ENCODE assay signal across 7 cellular contexts in the genomic region with DNA sequence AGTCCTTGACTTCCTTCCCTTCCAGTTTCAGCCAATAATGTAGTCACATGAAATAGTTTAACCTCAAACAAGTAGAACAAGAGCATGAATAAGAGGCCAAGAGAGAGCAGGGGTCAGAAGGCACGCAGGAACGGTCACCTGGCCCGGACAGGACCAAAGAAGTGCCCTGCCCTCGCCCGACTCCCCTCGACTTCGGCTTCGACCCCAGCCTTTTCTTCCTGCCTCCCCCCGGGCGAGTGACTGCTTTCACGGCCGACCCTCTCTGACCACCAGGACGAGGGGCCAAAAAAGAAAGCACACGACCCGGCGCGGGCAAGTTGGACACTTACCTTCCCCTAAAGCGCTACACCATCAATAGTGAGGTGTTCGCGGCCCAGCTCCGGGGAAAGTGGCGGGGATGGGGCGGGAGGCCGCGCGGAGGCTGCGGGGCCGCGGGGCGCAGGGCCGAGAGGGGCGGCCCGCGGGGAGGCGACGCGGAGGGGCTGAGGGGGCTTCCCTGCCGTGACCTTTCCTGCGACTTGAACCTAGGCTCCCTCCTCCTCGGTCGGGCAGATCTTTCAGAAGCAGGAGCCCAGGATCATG. TPM values are rescaled to one million over a fixed set of nuclear protein-coding genes. Genes with fewer than 3 reads are reported as not detected.
DNase-seq lines count a peak whose midpoint lies in the region; ATAC-seq and TF ChIP-seq lines count a peak whose summit lies in the region.

No MANE protein-coding gene starts in this region.

- peak overlapping the region; percentile 94 to 97 for H3K9ac ChIP-seq in colonic mucosa (ENCODE audit: low read depth in 2 of 2, low read length in 2 of 2)

- DNase-seq in GM13977 (ENCODE audit: low spot score) (peak; percentile 41), colonic mucosa (peak; percentile 51), lower leg skin (ENCODE audit: low spot score in 2 of 2) (peak; percentile 19 to 87), foreskin melanocyte (no peak)
- peak; percentile 11 to 73 for DNase-seq in stimulated activated effector memory CD8-positive, alpha-beta T cell treated with anti-CD3 and anti-CD28 coated beads, Interleukin-12 subunit alpha, Interleukin-12 subunit beta, amount 100 ng/mL, for 72 hours (ENCODE audit: low spot score in 2 of 2)

- TF ChIP-seq CTCF in GM13977 (IDR thresholded peaks at IDR 0.05; ENCODE audit: extremely low read depth, insufficient read depth, missing control alignments) (no peak), WI38 (IDR thresholded peaks at IDR 0.05; ENCODE audit: low read depth, low read length) (no peak), colonic mucosa (IDR thresholded peaks at IDR 0.05) (no peak), lower leg skin (IDR thresholded peaks at IDR 0.05) (no peak)

- no peaks in the 10 kb centered on the region for H3K27me3 ChIP-seq in colonic mucosa

- no peaks in the 10 kb centered on the region for H3K36me3 ChIP-seq in colonic mucosa

- in situ Hi-C loops in GM13977 (cut with MboI; ENCODE audit: low pct_unique_long_range_greater_than_20kb, low sequenced_read_pairs, unreplicated experiment): no loop called here

- peak overlapping the region; percentile 83 for H3K27ac ChIP-seq in colonic mucosa

- peaks cover 48% of the 10 kb centered on the region for H3K4me1 Mint-ChIP-seq in stimulated activated effector memory CD8-positive, alpha-beta T cell treated with anti-CD3 and anti-CD28 coated beads, Interleukin-12 subunit alpha, Interleukin-12 subunit beta, amount 100 ng/mL, for 72 hours

- no peaks in the 10 kb centered on the region for H3K9me3 Mint-ChIP-seq in stimulated activated effector memory CD8-positive, alpha-beta T cell treated with anti-CD3 and anti-CD28 coated beads, Interleukin-12 subunit alpha, Interleukin-12 subunit beta, amount 100 ng/mL, for 72 hours

- 0 to 1% methylated on average over 38 to 40 of the region's 41 CpGs for WGBS in lower leg skin, 2 donors

- H3K36me3 Mint-ChIP-seq in stimulated activated effector memory CD8-positive, alpha-beta T cell treated with anti-CD3 and anti-CD28 coated beads, Interleukin-12 subunit alpha, Interleukin-12 subunit beta, amount 100 ng/mL, for 72 hours: peaks cover 6% of the 10 kb centered on the region

- peaks cover 3% of the 10 kb centered on the region for H3K4me1 ChIP-seq in colonic mucosa

- H3K4me3 ChIP-seq in WI38 (ENCODE audit: low read depth, low read length) (peak overlapping the region; percentile 74), colonic mucosa (peak overlapping the region; percentile 81), lower leg skin (ENCODE audit: low read depth, poor library complexity, severe bottlenecking) (peak overlapping the region; percentile 95)

- peak overlapping the region; percentile 79 for H3K4me3 Mint-ChIP-seq in stimulated activated effector memory CD8-positive, alpha-beta T cell treated with anti-CD3 and anti-CD28 coated beads, Interleukin-12 subunit alpha, Interleukin-12 subunit beta, amount 100 ng/mL, for 72 hours

- H3K9me3 ChIP-seq in colonic mucosa: no peaks in the 10 kb centered on the region

- intact Hi-C loops in colonic mucosa (cut with DNase I): no loop called here
- intact Hi-C loops in lower leg skin (cut with DNase I; ENCODE audit: low total_unique reads): no loop called here

- no peak for TF ChIP-seq POLR2A in lower leg skin (IDR thresholded peaks at IDR 0.05)

- ATAC-seq in HG02981 (IDR thresholded peaks at IDR 0.05; ENCODE audit: unreplicated experiment): peak; percentile 17
- ATAC-seq in stimulated activated effector memory CD8-positive, alpha-beta T cell treated with anti-CD3 and anti-CD28 coated beads, Interleukin-12 subunit alpha, Interleukin-12 subunit beta, amount 100 ng/mL, for 72 hours: peak; percentile 39

- H3K27ac Mint-ChIP-seq in stimulated activated effector memory CD8-positive, alpha-beta T cell treated with anti-CD3 and anti-CD28 coated beads, Interleukin-12 subunit alpha, Interleukin-12 subunit beta, amount 100 ng/mL, for 72 hours: peak overlapping the region; percentile 88

RNA-seq across cellular contexts. Expression of gene RERE, which starts 0.5 kb away (rescaled TPM):
- 100 to 1,000 TPM in 1 of 2 donors, 10 to 100 TPM in 1; 96.0 to 105 TPM for total RNA-seq in colonic mucosa
- total RNA-seq in lower leg skin: 10 to 100 TPM; 41.0 to 84.9 (median 76.8) TPM
